Comparison of ENCODE assay signal across 8 cellular contexts in the genomic region with DNA sequence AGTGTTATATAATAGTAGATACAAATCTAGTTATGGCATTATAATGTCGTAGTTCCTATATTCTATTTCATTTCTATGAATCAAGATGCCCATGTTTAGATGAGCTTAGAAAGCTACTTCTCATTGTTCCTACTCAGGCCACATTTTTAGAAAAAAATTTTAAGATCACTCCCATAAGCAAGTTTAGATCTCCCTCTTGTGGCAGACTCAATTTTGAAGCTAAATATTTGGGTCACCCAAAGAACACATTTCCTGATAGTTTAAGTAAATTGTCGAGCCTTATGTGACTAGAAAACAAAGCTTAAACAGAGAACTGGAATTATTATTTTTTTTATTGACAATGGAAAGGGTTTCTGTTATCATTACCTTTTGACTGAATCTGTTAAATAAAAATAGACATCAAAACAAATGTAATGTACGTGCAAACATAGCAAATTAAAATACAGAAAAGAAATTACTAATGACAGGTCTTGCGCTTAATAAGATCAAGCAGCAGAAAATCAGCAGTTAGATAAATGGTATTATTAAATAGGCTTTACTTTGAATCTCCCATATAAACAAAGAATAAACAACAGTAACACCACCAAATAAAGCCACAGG.
DNase-seq lines count a peak whose midpoint lies in the region; ATAC-seq, FAIRE-seq and TF ChIP-seq lines count a peak whose summit lies in the region.

No MANE protein-coding gene starts in this region.

- no peaks in the 10 kb centered on the region for H3K4me1 Mint-ChIP-seq in nephron
- H3K4me1 Mint-ChIP-seq in activated T-helper 17 cell treated with anti-CD3 and anti-CD28 coated beads, Interleukin-2, amount 50 U/mL, for 72 hours, result no peaks in the 10 kb centered on the region

- H3K4me3 Mint-ChIP-seq in nephron, result no peak overlapping the region
- H3K4me3 Mint-ChIP-seq in activated T-helper 17 cell treated with anti-CD3 and anti-CD28 coated beads, Interleukin-2, amount 50 U/mL, for 72 hours, result no peak overlapping the region

- intact Hi-C loops in posterior cingulate gyrus (cut with DNase I), result no loop called here

- no peak for TF ChIP-seq POLR2A in H54 (IDR thresholded peaks at IDR 0.05; ENCODE audit: low read depth, low read length)

- H3K9me3 Mint-ChIP-seq in nephron, result no peaks in the 10 kb centered on the region
- H3K9me3 Mint-ChIP-seq in activated T-helper 17 cell treated with anti-CD3 and anti-CD28 coated beads, Interleukin-2, amount 50 U/mL, for 72 hours, result peaks cover 7% of the 10 kb centered on the region

- H3K36me3 Mint-ChIP-seq in nephron (ENCODE audit: low read depth), result peaks cover 16% of the 10 kb centered on the region
- H3K36me3 Mint-ChIP-seq in activated T-helper 17 cell treated with anti-CD3 and anti-CD28 coated beads, Interleukin-2, amount 50 U/mL, for 72 hours (ENCODE audit: low read depth), result no peaks in the 10 kb centered on the region

- ATAC-seq in activated T-helper 17 cell treated with anti-CD3 and anti-CD28 coated beads, Interleukin-2, amount 50 U/mL, for 72 hours (replicated peaks), result no peak
- ATAC-seq in HG03039 (IDR thresholded peaks at IDR 0.05; ENCODE audit: unreplicated experiment), result no peak

- TF ChIP-seq CTCF in nephron (IDR thresholded peaks at IDR 0.05; ENCODE audit: unreplicated experiment in 3 of 3), result peak; percentile 49 to 65 (median 62)

- H3K27me3 Mint-ChIP-seq in nephron (ENCODE audit: low read depth), result no peaks in the 10 kb centered on the region
- H3K27me3 Mint-ChIP-seq in activated T-helper 17 cell treated with anti-CD3 and anti-CD28 coated beads, Interleukin-2, amount 50 U/mL, for 72 hours, result no peaks in the 10 kb centered on the region

- H3K27ac Mint-ChIP-seq in nephron, result peak overlapping the region in 1 of 3 experiments; percentile 59
- H3K27ac Mint-ChIP-seq in activated T-helper 17 cell treated with anti-CD3 and anti-CD28 coated beads, Interleukin-2, amount 50 U/mL, for 72 hours, result no peak overlapping the region

- FAIRE-seq in A204.1 (lab: Jason Lieb, UNC) (peak; percentile 79), H54 (lab: Jason Lieb, UNC) (peak; percentile 82)

- DNase-seq in H54 (ENCODE audit: insufficient read length, low spot score) (no peak), NCI-H446 treated with DMSO at 0.1 percent for 48 hours (lab: John Stamatoyannopoulos, UW) (peak; percentile 50), brain pericyte (ENCODE audit: low read depth, low spot score) (peak; percentile 31), posterior cingulate gyrus (no peak)

Comparison
In these comparisons a context has a peak if more than half of its experiments do, and no peak if none do; other contexts are left out.
1. DNase-seq: peak in NCI-H446 treated with DMSO at 0.1 percent for 48 hours (single experiment) and brain pericyte (single experiment); none in H54 (single experiment) and posterior cingulate gyrus (0 of 10).